8 cellular contexts compared by ENCODE assay signal in genomic region chr9:37801287-37801850, GRCh38. TPM values are rescaled to one million over a fixed set of nuclear protein-coding genes. Genes with fewer than 3 reads are reported as not detected.
A peak's percentile ranks its signal among the peaks of the same experiment; 100 is the strongest.
DNase-seq lines count a peak whose midpoint lies in the region; ATAC-seq and TF ChIP-seq lines count a peak whose summit lies in the region.

No MANE protein-coding gene starts in this region.

- peaks cover 8% of the 10 kb centered on the region for H3K79me2 ChIP-seq in mesendoderm (ENCODE audit: control insufficient read depth, insufficient read depth, low read length)

- no peak overlapping the region for H4K8ac ChIP-seq in mesendoderm (ENCODE audit: low read depth, low read length)

- no peak overlapping the region for H2BK15ac ChIP-seq in mesendoderm (replicated peaks; ENCODE audit: low read depth)

- peak overlapping the region; percentile 94 for H3K56ac ChIP-seq in mesendoderm (ENCODE audit: low read length)

- peaks cover 4% of the 10 kb centered on the region for H3K79me1 ChIP-seq in mesendoderm (ENCODE audit: low read length)

- H3K18ac ChIP-seq in mesendoderm (ENCODE audit: low read length) = peak overlapping the region; percentile 22

- intact Hi-C loops in Right ventricle myocardium inferior (cut with DNase I) = loop anchor here (2.0 to 10.0 kb wide), 3 partner anchors 17 to 283 kb away; partner anchors contain the start of genes EXOSC3 and SLC25A51
- intact Hi-C loops in cardiac septum (cut with DNase I) = loop anchor here (5.0 to 10.0 kb wide), 2 partner anchors 209 to 263 kb away; partner anchors contain the start of genes SHB and TOMM5
- intact Hi-C loops in dorsolateral prefrontal cortex (cut with DNase I) = loop anchor here in 1 of 2 donors (2.0 to 5.0 kb wide), 4 partner anchors 17 to 209 kb away; partner anchors contain the start of genes EXOSC3, TOMM5 and TRMT10B
- intact Hi-C loops in testis (cut with DNase I; ENCODE audit: low total_unique reads) = no loop called here

- DNase-seq in Right ventricle myocardium inferior (ENCODE audit: missing footprints) (no peak), cardiac septum (ENCODE audit: low spot score) (no peak), SK-N-MC (ENCODE audit: low read depth, low spot score) (no peak), dorsolateral prefrontal cortex (peak in 2 of 10 donors; percentile 22 to 44), mesendoderm (peak; percentile 53), testis (peak; percentile 47)
- DNase-seq in stimulated activated naive CD4-positive, alpha-beta T cell treated with Interleukin-2 at 50 U/mL for 16 hours (lab: John Stamatoyannopoulos, UW) = no peak

- no peak overlapping the region for H4K5ac ChIP-seq in mesendoderm (ENCODE audit: low read length)

- ATAC-seq in Right ventricle myocardium inferior (peak; percentile 35), HG03066 (IDR thresholded peaks at IDR 0.05; ENCODE audit: low read depth, unreplicated experiment) (peak; percentile 39)

- H3K4me2 ChIP-seq in mesendoderm (ENCODE audit: low read length) = peak overlapping the region; percentile 88

- H3K36me3 ChIP-seq in SK-N-MC (ENCODE audit: insufficient read depth, low read length) (peaks cover 9% of the 10 kb centered on the region), mesendoderm (ENCODE audit: control insufficient read depth, insufficient read depth, low read length) (no peaks in the 10 kb centered on the region), testis (ENCODE audit: low read depth, missing control alignments) (no peaks in the 10 kb centered on the region)

- peaks cover 5% of the 10 kb centered on the region for H3K4me1 ChIP-seq in mesendoderm (ENCODE audit: control insufficient read depth, low read depth, low read length)
- H3K4me1 ChIP-seq in testis = peaks cover 19% of the 10 kb centered on the region

- H3K9me3 ChIP-seq in SK-N-MC (ENCODE audit: low read depth, low read length) = no peaks in the 10 kb centered on the region
- H3K9me3 ChIP-seq in testis = no peaks in the 10 kb centered on the region

- H2BK120ac ChIP-seq in mesendoderm (ENCODE audit: low read depth, low read length) = no peak overlapping the region

- no peak for TF ChIP-seq POLR2A in testis (IDR thresholded peaks at IDR 0.05)

- peak overlapping the region; percentile 70 for H3K23ac ChIP-seq in mesendoderm (ENCODE audit: low read length)

- H3K4ac ChIP-seq in mesendoderm (ENCODE audit: low read depth, low read length) = peak overlapping the region; percentile 43

- H3K9ac ChIP-seq in SK-N-MC (ENCODE audit: insufficient read length) = peak overlapping the region; percentile 93
- H3K9ac ChIP-seq in mesendoderm (ENCODE audit: low read length) = peak overlapping the region; percentile 74

- peak overlapping the region; percentile 89 for H3K4me3 ChIP-seq in SK-N-MC
- peak overlapping the region; percentile 58 to 99 (median 93) for H3K4me3 ChIP-seq in dorsolateral prefrontal cortex
- H3K4me3 ChIP-seq in mesendoderm (ENCODE audit: low read length) = peak overlapping the region; percentile 59
- H3K4me3 ChIP-seq in testis = peak overlapping the region; percentile 91 to 93

- TF ChIP-seq CTCF in dorsolateral prefrontal cortex (IDR thresholded peaks at IDR 0.05 in 54 of 56, conservative IDR thresholded peaks at IDR 0.05 in 2 of 56; ENCODE audit: low read depth in 1 of 56, partially characterized antibody in 56 of 56) (no peak), testis (IDR thresholded peaks at IDR 0.05) (no peak)

- no peak overlapping the region for H2AK5ac ChIP-seq in mesendoderm (ENCODE audit: low read length)

- H3K27ac ChIP-seq in SK-N-MC (no peak overlapping the region), dorsolateral prefrontal cortex (peak overlapping the region in 50 of 59 donors; percentile 43 to 91 (median 80)), mesendoderm (ENCODE audit: low read depth, low read length) (peak overlapping the region; percentile 77), testis (peak overlapping the region; percentile 87 to 90)

- no CpG with 5 or more reads among the region's 45 CpGs for WGBS in mesendoderm (ENCODE audit: extremely low coverage, insufficient coverage, low lambda C conversion rate)
- 2 to 4% methylated on average over 20 to 44 of the region's 45 CpGs for WGBS in testis, 2 donors

- no peak overlapping the region for H2BK5ac ChIP-seq in mesendoderm (ENCODE audit: low read length)

- no peaks in the 10 kb centered on the region for H3K27me3 ChIP-seq in dorsolateral prefrontal cortex
- no peaks in the 10 kb centered on the region for H3K27me3 ChIP-seq in mesendoderm (ENCODE audit: insufficient read depth, low read length, poor library complexity)
- no peaks in the 10 kb centered on the region for H3K27me3 ChIP-seq in testis

RNA-seq across cellular contexts. Expression of gene DCAF10, which starts 0.8 kb away (rescaled TPM):
- total RNA-seq in Right ventricle myocardium inferior = 22.3 TPM
- total RNA-seq in cardiac septum = 15.7 TPM
- total RNA-seq in dorsolateral prefrontal cortex = 10 to 100 TPM; 17.1 to 40.1 (median 27.8) TPM
- polyA plus RNA-seq in mesendoderm (2013, experiment 1 of 2) = 6.3 TPM
- 5.9 TPM for polyA plus RNA-seq in mesendoderm (2013, experiment 2 of 2)
- 10 to 100 TPM; 77.3 to 77.9 TPM for total RNA-seq in testis
- polyA plus RNA-seq in testis (ENCODE audit: insufficient read depth, low read depth, low replicate concordance) = 104 TPM

RNA-seq across cellular contexts. Expression of gene EXOSC3, which starts 16.5 kb away (rescaled TPM):
- total RNA-seq in Right ventricle myocardium inferior = 17.0 TPM
- total RNA-seq in cardiac septum = 13.1 TPM
- 10 to 100 TPM; 23.5 to 65.0 (median 36.8) TPM for total RNA-seq in dorsolateral prefrontal cortex
- polyA plus RNA-seq in mesendoderm (2013, experiment 1 of 2) = 49.2 TPM
- polyA plus RNA-seq in mesendoderm (2013, experiment 2 of 2) = 48.7 TPM
- total RNA-seq in testis = 10 to 100 TPM; 74.3 to 78.4 TPM
- polyA plus RNA-seq in testis (ENCODE audit: insufficient read depth, low read depth, low replicate concordance) = 75.6 TPM

RNA-seq across cellular contexts. Expression of gene TRMT10B, which starts 47.8 kb away (rescaled TPM):
- total RNA-seq in Right ventricle myocardium inferior (3.2 TPM), cardiac septum (4.5 TPM), dorsolateral prefrontal cortex (10 to 100 TPM in 104 of 120 experiments, 1 to 10 TPM in 16; 7.8 to 20.2 (median 13.0) TPM), testis (10 to 100 TPM in 1 of 2 donors, 1 to 10 TPM in 1; 5.8 to 10.9 TPM)
- polyA plus RNA-seq in mesendoderm (2013, experiment 1 of 2) = 4.0 TPM
- 4.7 TPM for polyA plus RNA-seq in mesendoderm (2013, experiment 2 of 2)
- 4.9 TPM for polyA plus RNA-seq in testis (ENCODE audit: insufficient read depth, low read depth, low replicate concordance)

Comparison
In these comparisons a context has a peak if more than half of its experiments do, and no peak if none do; other contexts are left out.
1. DNase-seq: peak in mesendoderm (single experiment) and testis (single experiment); none in Right ventricle myocardium inferior (single experiment), cardiac septum (single experiment), SK-N-MC (single experiment) and stimulated activated naive CD4-positive, alpha-beta T cell treated with Interleukin-2 at 50 U/mL for 16 hours (single experiment).
2. Peak in every context shown above with its lines, with median percentiles within 50 percentile points of each other: H3K4me3 ChIP-seq.